Comparison of ENCODE assay signal across 16 cellular contexts in genomic region chr7:120867932-120868331, GRCh38. TPM values are rescaled to one million over a fixed set of nuclear protein-coding genes. Genes with fewer than 3 reads are reported as not detected.
DNase-seq lines count a peak whose midpoint lies in the region; ATAC-seq, FAIRE-seq and TF ChIP-seq lines count a peak whose summit lies in the region.
"Had no signal": no experiment of that assay in that cellular context is flagged by ENCODE, and none has a peak within 500 bp of the region (broad histone marks: within the 10 kb centered on the region; RNA-seq: fewer than 3 reads in every experiment).

No MANE protein-coding gene starts in this region.

- ATAC-seq in GM19351 (IDR thresholded peaks at IDR 0.05; ENCODE audit: unreplicated experiment), result peak; percentile 46
- ATAC-seq in HG03280 (IDR thresholded peaks at IDR 0.05; ENCODE audit: unreplicated experiment), result peak; percentile 40
- ATAC-seq in GM21723 (IDR thresholded peaks at IDR 0.05; ENCODE audit: unreplicated experiment), result no peak
- ATAC-seq in HG03457 (IDR thresholded peaks at IDR 0.05; ENCODE audit: unreplicated experiment), result no peak
- ATAC-seq: gastrocnemius medialis; naive thymus-derived CD8-positive, alpha-beta T cell; Panc1; sciatic nerve had no signal

- no peak overlapping the region for H2BK12ac ChIP-seq in H1 (ENCODE audit: low read depth, low read length)

- no peaks in the 10 kb centered on the region for H3K9me3 ChIP-seq in H1 (ENCODE audit: insufficient read depth in 2 of 2, low read depth in 1 of 2, low read length in 1 of 2)
- H3K9me3 ChIP-seq: adrenal gland, gastrocnemius medialis had no signal

- no peaks in the 10 kb centered on the region for H3K79me1 ChIP-seq in H1 (ENCODE audit: low read depth, low read length)

- POLR2A ChIA-PET in H1 (lab: Charles Lee; ENCODE audit: partially characterized antibody), result interaction anchor here (0.6 kb wide), 1 partner anchor 82 kb away, joined by 3 read pairs; the partner anchor contains the start of gene ING3

- no peaks in the 10 kb centered on the region for H4K20me1 ChIP-seq in H1 (replicated peaks in 1 of 2; ENCODE audit: control insufficient read depth in 1 of 2, insufficient read depth in 2 of 2, low read length in 2 of 2)

- no peaks in the 10 kb centered on the region; the same call in 1 of the 2 replicates for H3K23me2 ChIP-seq in H1 (ENCODE audit: low read depth, low read length)

- WGBS in H1 (ENCODE audit: extremely low coverage in 1 of 2, insufficient coverage in 1 of 2, insufficient read length in 1 of 2, insufficient replicate concordance in 2 of 2, low coverage in 1 of 2, low lambda C conversion rate in 2 of 2, missing lambda C conversion rate in 1 of 2), 2 experiments, result 81% methylated on average over 1 of the region's 1 CpG; no CpG with 5 or more reads in 1 of the 2 experiments

- no peak overlapping the region for H3K23ac ChIP-seq in H1 (ENCODE audit: insufficient read length)

- no peak overlapping the region for H2BK15ac ChIP-seq in H1 (ENCODE audit: low read length)

- no peak for TF ChIP-seq RAD21 in H1 (IDR thresholded peaks at IDR 0.05 in 1 of 2, conservative IDR thresholded peaks at IDR 0.05 in 1 of 2; ENCODE audit: low read depth in 2 of 2, low read length in 2 of 2)

- no peak overlapping the region for H4K8ac ChIP-seq in H1 (ENCODE audit: extremely low read depth, insufficient read depth, low read length)

- TF ChIP-seq EP300 in H1 (IDR thresholded peaks at IDR 0.05; ENCODE audit: borderline replicate concordance in 1 of 2, low read depth in 2 of 2, low read length in 2 of 2), result no peak

- FAIRE-seq in H1 (lab: Jason Lieb, UNC), result no peak
- FAIRE-seq: kidney had no signal

- no peaks in the 10 kb centered on the region; a peak in 1 of 7 replicates for H3K27me3 ChIP-seq in H1 (replicated peaks in 1 of 4; ENCODE audit: control insufficient read depth in 3 of 4, extremely low read depth in 1 of 4, insufficient read depth in 3 of 4, low read length in 3 of 4)
- H3K27me3 ChIP-seq: adrenal gland, gastrocnemius medialis had no signal

- H4K5ac ChIP-seq in H1 (ENCODE audit: insufficient read length, low read depth, low read length), result no peak overlapping the region

- H2AK5ac ChIP-seq in H1 (ENCODE audit: low read depth, low read length), result no peak overlapping the region

- H2BK5ac ChIP-seq in H1 (ENCODE audit: low read depth, low read length), result no peak overlapping the region

- no peaks in the 10 kb centered on the region for H3K4me1 ChIP-seq in H1 (replicated peaks in 1 of 4; ENCODE audit: control insufficient read depth in 3 of 4, insufficient read depth in 4 of 4, low read length in 3 of 4)
- H3K4me1 ChIP-seq: adrenal gland, gastrocnemius medialis had no signal

- no peak overlapping the region for H2BK120ac ChIP-seq in H1 (replicated peaks; ENCODE audit: low read depth, low read length)

- no peak overlapping the region for H4K91ac ChIP-seq in H1 (replicated peaks; ENCODE audit: insufficient read length, low read length)

- DNase-seq in EH (ENCODE audit: low read depth) (peak; percentile 3), H1 (ENCODE audit: low read depth in 1 of 2, low spot score in 2 of 2) (no peak), T-helper 9 cell (no peak), SW480 (ENCODE audit: low spot score) (no peak)
- DNase-seq: adrenal gland; gastrocnemius medialis; H7; kidney; naive thymus-derived CD8-positive, alpha-beta T cell had no signal

- no peak overlapping the region for H3K4me2 ChIP-seq in H1 (ENCODE audit: insufficient read depth in 1 of 2, low read depth in 2 of 2, low read length in 2 of 2)

- 0 out of 2 replicates have a peak overlapping the region, but pooled peaks have one; percentile 55 for H2AFZ ChIP-seq in H1 (ENCODE audit: low read length)

- H2BK20ac ChIP-seq in H1 (ENCODE audit: low read length), result no peak overlapping the region

- no peak for TF ChIP-seq POLR2A in H1 (IDR thresholded peaks at IDR 0.05; ENCODE audit: control extremely low read depth in 1 of 2, low read depth in 2 of 2, low read length in 2 of 2)

- H3K4me3 ChIP-seq in H1 (ENCODE audit: extremely low read depth in 1 of 4, insufficient read depth in 2 of 4, low read depth in 3 of 4, low read length in 4 of 4), result no peak overlapping the region
- H3K4me3 ChIP-seq: adrenal gland, coronary artery, gastrocnemius medialis had no signal

- H3K56ac ChIP-seq in H1 (replicated peaks; ENCODE audit: insufficient read length, low read depth, low read length), result no peak overlapping the region

- CTCF ChIA-PET in H1 (lab: Charles Lee; ENCODE audit: partially characterized antibody), result interaction anchor here (0.9 to 1.3 kb wide), 2 partner anchors 12 to 76 kb away, joined by 4 to 5 read pairs; no protein-coding TSS in a partner anchor

- no peaks in the 10 kb centered on the region for H3K79me2 ChIP-seq in H1 (ENCODE audit: control insufficient read depth in 1 of 2, insufficient read depth in 2 of 2, low read length in 2 of 2)

- H3K9ac ChIP-seq in H1 (replicated peaks in 1 of 4; ENCODE audit: extremely low read depth in 1 of 4, low read depth in 3 of 4, low read length in 3 of 4), result no peak overlapping the region

- no peak overlapping the region for H3K14ac ChIP-seq in H1 (ENCODE audit: insufficient read length)

- H3K27ac ChIP-seq in H1 (ENCODE audit: low read depth, low read length), result no peak overlapping the region
- H3K27ac ChIP-seq: adrenal gland, coronary artery, gastrocnemius medialis had no signal

- no peak overlapping the region for H3K4ac ChIP-seq in H1 (replicated peaks; ENCODE audit: insufficient read length, low read depth, low read length)

- H3K18ac ChIP-seq in H1 (ENCODE audit: extremely low read depth, low read length), result no peak overlapping the region

- no peaks in the 10 kb centered on the region for H3K36me3 ChIP-seq in H1 (ENCODE audit: control insufficient read depth in 2 of 4, insufficient read depth in 4 of 4, low read length in 3 of 4)
- H3K36me3 ChIP-seq: adrenal gland, gastrocnemius medialis had no signal

- TF ChIP-seq CTCF in H1 (IDR thresholded peaks at IDR 0.05; ENCODE audit: control extremely low read depth in 1 of 3, insufficient read depth in 1 of 3, low read depth in 1 of 3, low read length in 3 of 3), result no peak

TF ChIP-seq in H1, 55 proteins besides CTCF, POLR2A, EP300 and RAD21 (continues in another document):
- TF ChIP-seq SP4 (IDR thresholded peaks at IDR 0.05; ENCODE audit: low read length), result no peak
- TF ChIP-seq, protein P1, sequence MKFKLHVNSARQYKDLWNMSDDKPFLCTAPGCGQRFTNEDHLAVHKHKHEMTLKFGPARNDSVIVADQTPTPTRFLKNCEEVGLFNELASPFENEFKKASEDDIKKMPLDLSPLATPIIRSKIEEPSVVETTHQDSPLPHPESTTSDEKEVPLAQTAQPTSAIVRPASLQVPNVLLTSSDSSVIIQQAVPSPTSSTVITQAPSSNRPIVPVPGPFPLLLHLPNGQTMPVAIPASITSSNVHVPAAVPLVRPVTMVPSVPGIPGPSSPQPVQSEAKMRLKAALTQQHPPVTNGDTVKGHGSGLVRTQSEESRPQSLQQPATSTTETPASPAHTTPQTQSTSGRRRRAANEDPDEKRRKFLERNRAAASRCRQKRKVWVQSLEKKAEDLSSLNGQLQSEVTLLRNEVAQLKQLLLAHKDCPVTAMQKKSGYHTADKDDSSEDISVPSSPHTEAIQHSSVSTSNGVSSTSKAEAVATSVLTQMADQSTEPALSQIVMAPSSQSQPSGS (IDR thresholded peaks at IDR 0.05; ENCODE audit: low read length), result no peak
- no peak for TF ChIP-seq MAFK (IDR thresholded peaks at IDR 0.05; ENCODE audit: low read depth, low read length)
- TF ChIP-seq RBBP5 (IDR thresholded peaks at IDR 0.05; ENCODE audit: borderline replicate concordance, low read depth, low read length), result no peak
- TF ChIP-seq CBX5 (IDR thresholded peaks at IDR 0.05; ENCODE audit: low read depth, low read length), result no peak
- TF ChIP-seq TEAD4 (IDR thresholded peaks at IDR 0.05; ENCODE audit: low read depth, low read length), result no peak
- no peak for TF ChIP-seq BACH1 (IDR thresholded peaks at IDR 0.05; ENCODE audit: low read length)
- no peak for TF ChIP-seq CHD2 (IDR thresholded peaks at IDR 0.05; ENCODE audit: low read length)
- no peak for TF ChIP-seq CREB1 (IDR thresholded peaks at IDR 0.05)

RNA-seq across cellular contexts. Expression of gene TSPAN12, which starts 10.0 kb away (rescaled TPM):
- 15.9 and 17.9 TPM in 2 replicates for total RNA-seq in H1 (2021; fragmentation: NEBNext Ultra II Directional; extraction: Animal tissue kit (Norgen Biotek cat#: 25700))
- polyA plus RNA-seq in H1 (2011; rRNA removed), result 2.9 and 6.1 TPM in 2 replicates
- polyA plus RNA-seq in H1 (2011; cell fraction: cytosol; rRNA removed), result 9.6 TPM
- 5.0 TPM for polyA plus RNA-seq in H1 (2011; cell fraction: nucleus; rRNA removed)
- polyA plus RNA-seq in H1 (2012, experiment 1 of 2), result 12.5 to 14.8 TPM (median 13.7 TPM) in 4 replicates
- polyA plus RNA-seq in H1 (2012, experiment 2 of 2), result 1.8 TPM
- 9.1 TPM for polyA plus RNA-seq in H1 (2013, experiment 1 of 2)
- polyA plus RNA-seq in H1 (2013, experiment 2 of 2), result 11.6 TPM
- 20.1 and 30.1 TPM in 2 replicates for polyA minus RNA-seq in H1 (2011; rRNA and poly(A)+ RNA removed)
- 3.5 TPM for polyA minus RNA-seq in H1 (2011; cell fraction: cytosol; rRNA and poly(A)+ RNA removed)
- 9.0 TPM for polyA minus RNA-seq in H1 (2011; cell fraction: nucleus; rRNA and poly(A)+ RNA removed)
- total RNA-seq: naive thymus-derived CD8-positive, alpha-beta T cell had no signal
- polyA plus RNA-seq: naive thymus-derived CD8-positive, alpha-beta T cell had no signal

Comparison
In these comparisons a context has a peak if more than half of its experiments do, and no peak if none do; other contexts are left out.
1. ATAC-seq: peak in GM19351 (single experiment) and HG03280 (single experiment); none in GM21723 (single experiment) and HG03457 (single experiment).